In genomic region chr20:34586488-34587163, GRCh38 we compare ENCODE assay signal across 30 cellular contexts.
"Had no signal": no experiment of that assay in that cellular context is flagged by ENCODE, and none has a peak within 500 bp of the region (broad histone marks: within the 10 kb centered on the region; RNA-seq: fewer than 3 reads in every experiment).

No MANE protein-coding gene starts in this region.

- H3K4me1 Mint-ChIP-seq: immature natural killer cell, natural killer cell, neural progenitor cell had no signal

- H3K9me3 ChIP-seq: left lung, neutrophil, ovary, right atrium auricular region, stomach, thoracic aorta, tibial artery, upper lobe of right lung had no signal

- H3K4me3 ChIP-seq: left lung, lung, neural progenitor cell, ovary, right atrium auricular region, skin epidermis, stomach, thoracic aorta, tibial artery, upper lobe of right lung had no signal

- H3K27me3 ChIP-seq: left lung, neural progenitor cell, neutrophil, ovary, right atrium auricular region, stomach, tibial artery, upper lobe of right lung had no signal

- ATAC-seq: left colon; left lung; natural killer cell; sciatic nerve; stimulated activated naive B cell treated with anti-CD40 and anti-IgM and Interleukin-4, amounts not matched to agents 10 μg/mL and 1 μg/mL and 100 μg/mL, for 72 hours; stimulated activated naive CD8-positive, alpha-beta T cell treated with anti-CD3 and anti-CD28 coated beads, Interleukin-15, Interleukin-2, amounts not matched to agents 100 U/mL and 50 U/mL, for 24 hours; upper lobe of right lung had no signal

- H3K36me3 Mint-ChIP-seq: natural killer cell had no signal

- DNase-seq: hypothalamus; immature natural killer cell; kidney; left colon; left lung; mesendoderm; naive B cell; natural killer cell; nephron progenitor cell; occipital lobe; ovary; stimulated activated CD4-positive, alpha-beta T cell treated with anti-CD3 and anti-CD28 coated beads, Interleukin-12 subunit alpha, Interleukin-12 subunit beta, amount 100 ng/mL, for 4 hours; stimulated activated CD4-positive, alpha-beta T cell treated with anti-CD3 and anti-CD28 coated beads, Interleukin-15, amount 100 ng/mL, for 24 hours; stimulated activated CD4-positive, alpha-beta T cell treated with anti-CD3 and anti-CD28 coated beads, Interleukin-2, amount 100 ng/mL, for 24 hours; stimulated activated CD4-positive, alpha-beta T cell treated with anti-CD3 and anti-CD28 coated beads, Interleukin-4, amount 100 ng/mL, for 1 hour; stimulated activated naive B cell treated with anti-CD40 and anti-IgM and Interleukin-4, amounts not matched to agents 10 μg/mL and 1 μg/mL and 100 μg/mL, for 72 hours; stimulated activated naive CD8-positive, alpha-beta T cell treated with anti-CD3 and anti-CD28 coated beads, Interleukin-15, Interleukin-2, amounts not matched to agents 100 U/mL and 50 U/mL, for 24 hours; stomach; tibial artery; trophoblast cell; upper lobe of right lung had no signal

- H3K27me3 Mint-ChIP-seq: naive B cell; progenitor cell of endocrine pancreas; stimulated activated naive B cell treated with anti-CD40 and anti-IgM and Interleukin-4, amounts not matched to agents 10 μg/mL and 1 μg/mL and 100 μg/mL, for 72 hours had no signal

- H3K27ac ChIP-seq: left lung, neural progenitor cell, neutrophil, ovary, right atrium auricular region, skin epidermis, stomach, thoracic aorta, tibial artery, upper lobe of right lung had no signal

- H3K4me3 Mint-ChIP-seq: immature natural killer cell; mesothelial cell of epicardium; natural killer cell; nephron progenitor cell; stimulated activated naive B cell treated with anti-CD40 and anti-IgM and Interleukin-4, amounts not matched to agents 10 μg/mL and 1 μg/mL and 100 μg/mL, for 72 hours had no signal

- H3K27ac Mint-ChIP-seq: mesothelial cell of epicardium; natural killer cell; nephron progenitor cell; neural progenitor cell; progenitor cell of endocrine pancreas; stimulated activated naive B cell treated with anti-CD40 and anti-IgM and Interleukin-4, amounts not matched to agents 10 μg/mL and 1 μg/mL and 100 μg/mL, for 72 hours had no signal

- H3K36me3 ChIP-seq: neural progenitor cell, ovary, upper lobe of right lung had no signal
